14 cellular contexts compared by ENCODE assay signal in genomic region chr2:10220516-10221391, GRCh38.
DNase-seq lines count a peak whose midpoint lies in the region; ATAC-seq and TF ChIP-seq lines count a peak whose summit lies in the region.
"Had no signal": no experiment of that assay in that cellular context is flagged by ENCODE, and none has a peak within 500 bp of the region (broad histone marks: within the 10 kb centered on the region; RNA-seq: fewer than 3 reads in every experiment).

No MANE protein-coding gene starts in this region.

- BruUV-seq in PC-9 (replicated peaks; lab: Mats Ljungman, UMichigan): no TSS peak

- H3K79me2 ChIP-seq in PC-9 (ENCODE audit: low read depth): no peaks in the 10 kb centered on the region

- H3K27me3 ChIP-seq in PC-9 (ENCODE audit: insufficient read depth, low read depth): no peaks in the 10 kb centered on the region
- H3K27me3 ChIP-seq: vagina had no signal

- no peaks in the 10 kb centered on the region for H3K36me3 ChIP-seq in PC-9 (ENCODE audit: low read depth)
- H3K36me3 ChIP-seq: gastrocnemius medialis, vagina had no signal

- TF ChIP-seq CTCF in PC-9 (conservative IDR thresholded peaks at IDR 0.05): no peak

- DNase-seq in ACHN (peak; percentile 29), GM04504 (ENCODE audit: low read depth) (peak; percentile 39), PC-9 (peak; percentile 21 to 72), fibroblast of peridontal ligament (ENCODE audit: extremely low read depth) (peak; percentile 72), OCI-M1 (lab: John Stamatoyannopoulos, UW) (no peak), GOT3 (lab: John Stamatoyannopoulos, UW) (no peak)
- no peak for DNase-seq in activated naive CD4-positive, alpha-beta T cell (lab: John Stamatoyannopoulos, UW)
- DNase-seq: activated CD8-positive, alpha-beta memory T cell treated with anti-CD3 and anti-CD28 coated beads, Interleukin-2, amount 50 U/mL, for 4 hours; CD4-positive, alpha-beta T cell; central memory CD4-positive, alpha-beta T cell; gastrocnemius medialis had no signal

- 0 out of 2 replicates have a peak, but pooled peaks cover 5% of the 10 kb centered on the region for H3F3A ChIP-seq in PC-9 (ENCODE audit: insufficient read depth, low read depth)

- H3K27ac ChIP-seq in PC-9: peak overlapping the region; percentile 52
- H3K27ac ChIP-seq: gastrocnemius medialis, psoas muscle, vagina had no signal

- no peak overlapping the region for H2AFZ ChIP-seq in PC-9

- H3K4me2 ChIP-seq in PC-9: peak overlapping the region; percentile 52

- in situ Hi-C loops in ACHN (cut with HindIII; ENCODE audit: low pct_ligation_motif_present, low pct_unique_long_range_greater_than_20kb, low sequenced_read_pairs): no loop called here

- CTCF ChIA-PET in PC-9 (lab: Charles Lee): interaction anchor here (0.5 kb wide), 1 partner anchor 1597 kb away, joined by 6 read pairs; no protein-coding TSS in a partner anchor

- H3K9me3 ChIP-seq in PC-9 (ENCODE audit: insufficient read depth, low read depth): no peaks in the 10 kb centered on the region
- H3K9me3 ChIP-seq: gastrocnemius medialis, psoas muscle, vagina had no signal

- H3K4me3 ChIP-seq in PC-9: 0 out of 2 replicates have a peak overlapping the region, but pooled peaks have one; percentile 21
- H3K4me3 ChIP-seq: gastrocnemius medialis, psoas muscle, vagina had no signal

- intact Hi-C loops in PC-9 (cut with micrococcal nuclease; ENCODE audit: unreplicated experiment): loop anchor here (2.0 kb wide), 1 partner anchor 188 kb away; no protein-coding TSS in a partner anchor

- POLR2A ChIA-PET in PC-9 (lab: Charles Lee; ENCODE audit: unreplicated experiment): no interaction called here

- no peaks in the 10 kb centered on the region for H4K20me1 ChIP-seq in PC-9 (ENCODE audit: insufficient read depth)

- H3K4me1 ChIP-seq in PC-9 (replicated peaks; ENCODE audit: insufficient read depth): peaks cover 19% of the 10 kb centered on the region; the same call in 1 of the 2 replicates
- H3K4me1 ChIP-seq: gastrocnemius medialis, psoas muscle, vagina had no signal

- no peak for ATAC-seq in HG03139 (IDR thresholded peaks at IDR 0.05; ENCODE audit: unreplicated experiment)
- ATAC-seq: gastrocnemius medialis, psoas muscle had no signal

- H3K9me2 ChIP-seq in PC-9 (ENCODE audit: insufficient read depth): no peaks in the 10 kb centered on the region

Comparison
In these comparisons a context has a peak if more than half of its experiments do, and no peak if none do; other contexts are left out.
1. DNase-seq: peak in ACHN (single experiment), GM04504 (single experiment), PC-9 (2 of 2) and fibroblast of peridontal ligament (single experiment); none in OCI-M1 (single experiment), activated naive CD4-positive, alpha-beta T cell (0 of 4) and GOT3 (single experiment).